Comparison of ENCODE assay signal across 12 cellular contexts in genomic region chr12:93790472-93791152, GRCh38.
DNase-seq lines count a peak whose midpoint lies in the region; ATAC-seq, FAIRE-seq and TF ChIP-seq lines count a peak whose summit lies in the region.
"Had no signal": no experiment of that assay in that cellular context is flagged by ENCODE, and none has a peak within 500 bp of the region (broad histone marks: within the 10 kb centered on the region; RNA-seq: fewer than 3 reads in every experiment).

No MANE protein-coding gene starts in this region.

- H3K36me3 ChIP-seq in A673 (ENCODE audit: insufficient read depth, low read length, poor library complexity, severe bottlenecking) = no peaks in the 10 kb centered on the region
- H3K36me3 ChIP-seq: prostate gland had no signal

- no peak for TF ChIP-seq CTCF in A673 (conservative IDR thresholded peaks at IDR 0.05; ENCODE audit: low read depth, low read length)

- no peak for TF ChIP-seq POLR2A in H54 (IDR thresholded peaks at IDR 0.05; ENCODE audit: low read depth, low read length)

- POLR2A ChIA-PET in A673 (lab: Charles Lee; ENCODE audit: low non-redundant PET) = no interaction called here

- no TSS peak for BruUV-seq in A673 (replicated peaks; lab: Mats Ljungman, UMichigan)

- H3K27ac ChIP-seq in A673 (ENCODE audit: low read depth, low read length, poor library complexity, severe bottlenecking) = no peak overlapping the region
- H3K27ac ChIP-seq: prostate gland had no signal

- peak; percentile 79 for FAIRE-seq in H54 (lab: Jason Lieb, UNC)

- H3K9me3 ChIP-seq in A673 (ENCODE audit: low read depth, low read length, poor library complexity, severe bottlenecking) = no peaks in the 10 kb centered on the region
- H3K9me3 ChIP-seq: prostate gland had no signal

- no peaks in the 10 kb centered on the region for H3K27me3 ChIP-seq in A673 (replicated peaks; ENCODE audit: insufficient read depth, low read depth, low read length, poor library complexity)

- CTCF ChIA-PET in A673 (lab: Charles Lee) = no interaction called here

- H3K4me1 ChIP-seq in A673 (ENCODE audit: insufficient read depth, low read length, poor library complexity, severe bottlenecking) = peaks cover 9% of the 10 kb centered on the region
- H3K4me1 ChIP-seq: prostate gland had no signal

- no peak overlapping the region for H3K4me3 Mint-ChIP-seq in T-helper 2 cell treated with Interferon-gamma antibody and Interleukin-4, amounts not matched to agents 5 μg/mL and 100 μg/mL, for 36 hours
- H3K4me3 Mint-ChIP-seq in effector memory CD8-positive, alpha-beta T cell = no peak overlapping the region

- H3K9me3 Mint-ChIP-seq in T-helper 2 cell treated with Interferon-gamma antibody and Interleukin-4, amounts not matched to agents 5 μg/mL and 100 μg/mL, for 36 hours = no peaks in the 10 kb centered on the region
- no peaks in the 10 kb centered on the region for H3K9me3 Mint-ChIP-seq in effector memory CD8-positive, alpha-beta T cell

- ATAC-seq in GM21786 (IDR thresholded peaks at IDR 0.05; ENCODE audit: unreplicated experiment) = no peak
- no peak for ATAC-seq in effector memory CD8-positive, alpha-beta T cell (replicated peaks)
- ATAC-seq: left colon had no signal

- peaks cover 27% of the 10 kb centered on the region for H3K4me1 Mint-ChIP-seq in T-helper 2 cell treated with Interferon-gamma antibody and Interleukin-4, amounts not matched to agents 5 μg/mL and 100 μg/mL, for 36 hours (ENCODE audit: low read depth)
- peaks cover 10 to 18% of the 10 kb centered on the region in 2 donors for H3K4me1 Mint-ChIP-seq in effector memory CD8-positive, alpha-beta T cell (ENCODE audit: low read depth in 2 of 2)

- in situ Hi-C loops in KBM-7 (cut with MboI; ENCODE audit: low pct_unique_long_range_greater_than_20kb, low sequenced_read_pairs) = no loop called here

- peaks cover 11% of the 10 kb centered on the region for H3K36me3 Mint-ChIP-seq in T-helper 2 cell treated with Interferon-gamma antibody and Interleukin-4, amounts not matched to agents 5 μg/mL and 100 μg/mL, for 36 hours (ENCODE audit: low read depth)
- H3K36me3 Mint-ChIP-seq in effector memory CD8-positive, alpha-beta T cell (ENCODE audit: insufficient read depth) = no peaks in the 10 kb centered on the region

- DNase-seq in A673 (ENCODE audit: low spot score) = peak; percentile 72
- DNase-seq in H54 (ENCODE audit: insufficient read length, low spot score) = no peak
- DNase-seq in T-helper 2 cell treated with Interferon-gamma antibody and Interleukin-4, amounts not matched to agents 5 μg/mL and 100 μg/mL, for 36 hours (ENCODE audit: low spot score) = peak; percentile 27
- DNase-seq in fibroblast of gingiva (ENCODE audit: low read depth) = peak; percentile 70
- no peak for DNase-seq in KBM-7
- DNase-seq in effector memory CD8-positive, alpha-beta T cell = no peak
- DNase-seq in DMS 273 treated with DMSO at 0.1 percent for 48 hours (lab: John Stamatoyannopoulos, UW) = no peak
- DNase-seq: COR-L47, H7, left colon had no signal

- no peak overlapping the region for H3K4me3 ChIP-seq in A673 (ENCODE audit: low read depth, low read length, poor library complexity, severe bottlenecking)
- H3K4me3 ChIP-seq: prostate gland had no signal

- intact Hi-C loops in A673 (cut with micrococcal nuclease; ENCODE audit: unreplicated experiment) = no loop called here

- H3K27ac Mint-ChIP-seq in T-helper 2 cell treated with Interferon-gamma antibody and Interleukin-4, amounts not matched to agents 5 μg/mL and 100 μg/mL, for 36 hours = no peak overlapping the region
- H3K27ac Mint-ChIP-seq in effector memory CD8-positive, alpha-beta T cell = no peak overlapping the region

- H3K27me3 Mint-ChIP-seq in T-helper 2 cell treated with Interferon-gamma antibody and Interleukin-4, amounts not matched to agents 5 μg/mL and 100 μg/mL, for 36 hours (ENCODE audit: low read depth) = no peaks in the 10 kb centered on the region
- no peaks in the 10 kb centered on the region for H3K27me3 Mint-ChIP-seq in effector memory CD8-positive, alpha-beta T cell

Comparison
In these comparisons a context has a peak if more than half of its experiments do, and no peak if none do; other contexts are left out.
1. DNase-seq: peak in A673 (single experiment), T-helper 2 cell treated with Interferon-gamma antibody and Interleukin-4, amounts not matched to agents 5 μg/mL and 100 μg/mL, for 36 hours (single experiment) and fibroblast of gingiva (single experiment); none in H54 (single experiment), KBM-7 (single experiment), effector memory CD8-positive, alpha-beta T cell (0 of 3) and DMS 273 treated with DMSO at 0.1 percent for 48 hours (single experiment).